ENCODE assay signal across 1 cellular context in genomic region chr2:120794716-120795115, GRCh38.
A peak's percentile ranks its signal among the peaks of the same experiment; 100 is the strongest.
TF ChIP-seq lines count a peak whose summit lies in the region.

No MANE protein-coding gene starts in this region.

TF ChIP-seq in IMR-90, 13 proteins besides CTCF, POLR2A, EP300 and RAD21:
- TF ChIP-seq MXI1 (IDR thresholded peaks at IDR 0.05; ENCODE audit: borderline replicate concordance, low read depth, low read length), result no peak
- 0 out of 2 replicates have a peak, but pooled peaks have one; percentile 20 for TF ChIP-seq MAZ (IDR thresholded peaks at IDR 0.05; ENCODE audit: borderline replicate concordance, low read depth, low read length)
- peak; percentile 37; the same call in 1 of the 2 replicates for TF ChIP-seq CEBPB (IDR thresholded peaks at IDR 0.05; ENCODE audit: low read depth, low read length)
